Comparison of ENCODE assay signal across 8 cellular contexts in genomic region chr1:67850611-67851075, GRCh38. TPM values are rescaled to one million over a fixed set of nuclear protein-coding genes. Genes with fewer than 3 reads are reported as not detected.
DNase-seq lines count a peak whose midpoint lies in the region; ATAC-seq and TF ChIP-seq lines count a peak whose summit lies in the region.
"Had no signal": no experiment of that assay in that cellular context is flagged by ENCODE, and none has a peak within 500 bp of the region (broad histone marks: within the 10 kb centered on the region; RNA-seq: fewer than 3 reads in every experiment).

No MANE protein-coding gene starts in this region.

- H3K4me3 Mint-ChIP-seq in CD8-positive, alpha-beta memory T cell = no peak overlapping the region
- H3K4me3 Mint-ChIP-seq: activated naive CD4-positive, alpha-beta T cell treated with anti-CD3 and anti-CD28 coated beads, Interleukin-2, amount 50 U/mL, for 24 hours had no signal

- H3K27me3 ChIP-seq in Panc1 (ENCODE audit: control insufficient read depth, insufficient read depth, low read length) (0 out of 2 replicates have a peak, but pooled peaks cover 2% of the 10 kb centered on the region), skeletal muscle satellite cell (ENCODE audit: control insufficient read depth, insufficient read depth, low read length) (no peaks in the 10 kb centered on the region)
- H3K27me3 ChIP-seq in CD8-positive, alpha-beta memory T cell (ENCODE audit: insufficient read depth, low read length, poor library complexity, severe bottlenecking) = no peaks in the 10 kb centered on the region

- CTCF ChIA-PET in Panc1 (lab: Charles Lee) = interaction anchor here (1.2 kb wide), 1 partner anchor 84 kb away, joined by 9 read pairs; no protein-coding TSS in a partner anchor
- CTCF ChIA-PET in CD8-positive, alpha-beta memory T cell (lab: Charles Lee) = no interaction called here

- H3K9me3 ChIP-seq in Panc1 (ENCODE audit: control insufficient read depth, insufficient read depth, low read depth, low read length) (no peaks in the 10 kb centered on the region), skeletal muscle satellite cell (replicated peaks; ENCODE audit: low read length) (no peaks in the 10 kb centered on the region)
- no peaks in the 10 kb centered on the region for H3K9me3 ChIP-seq in CD8-positive, alpha-beta memory T cell (ENCODE audit: low read length)

- no peak overlapping the region for H3K4me3 ChIP-seq in Panc1 (ENCODE audit: low read depth in 2 of 2, low read length in 2 of 2)
- no peak overlapping the region for H3K4me3 ChIP-seq in foreskin fibroblast (ENCODE audit: low read depth in 1 of 2, low read length in 2 of 2)
- H3K4me3 ChIP-seq in skeletal muscle satellite cell (ENCODE audit: low read length) = no peak overlapping the region
- no peak overlapping the region for H3K4me3 ChIP-seq in CD8-positive, alpha-beta memory T cell (ENCODE audit: low read length)

- H3K36me3 ChIP-seq in Panc1 (ENCODE audit: control insufficient read depth, insufficient read depth, low read length) (no peaks in the 10 kb centered on the region), skeletal muscle satellite cell (ENCODE audit: insufficient read depth, low read length) (no peaks in the 10 kb centered on the region)
- H3K36me3 ChIP-seq in CD8-positive, alpha-beta memory T cell (ENCODE audit: insufficient read depth, low read length) = no peaks in the 10 kb centered on the region

- in situ Hi-C loops in Panc1 (cut with HindIII; ENCODE audit: low pct_unique_long_range_greater_than_20kb, low sequenced_read_pairs) = no loop called here

- H3K27me3 Mint-ChIP-seq in CD8-positive, alpha-beta memory T cell = peaks cover 6 to 25% of the 10 kb centered on the region in 2 donors

- BruUV-seq in Panc1 (replicated peaks; lab: Mats Ljungman, UMichigan) = no TSS peak

- TF ChIP-seq CTCF in Panc1 (IDR thresholded peaks at IDR 0.05) (no peak), foreskin fibroblast (IDR thresholded peaks at IDR 0.05; ENCODE audit: low read depth, low read length) (no peak)

- ATAC-seq in HG02610 (IDR thresholded peaks at IDR 0.05; ENCODE audit: unreplicated experiment) (peak; percentile 16), Panc1 (peak; percentile 88), GM18868 (IDR thresholded peaks at IDR 0.05; ENCODE audit: unreplicated experiment) (no peak)

- H3K9me3 Mint-ChIP-seq in CD8-positive, alpha-beta memory T cell = peaks cover 0 to 2% (median 0%) of the 10 kb centered on the region in 5 donors
- H3K9me3 Mint-ChIP-seq: activated naive CD4-positive, alpha-beta T cell treated with anti-CD3 and anti-CD28 coated beads, Interleukin-2, amount 50 U/mL, for 24 hours had no signal

- H3K4me1 Mint-ChIP-seq in CD8-positive, alpha-beta memory T cell = no peaks in the 10 kb centered on the region
- H3K4me1 Mint-ChIP-seq: activated naive CD4-positive, alpha-beta T cell treated with anti-CD3 and anti-CD28 coated beads, Interleukin-2, amount 50 U/mL, for 24 hours had no signal

- H3K27ac Mint-ChIP-seq in CD8-positive, alpha-beta memory T cell = no peak overlapping the region
- H3K27ac Mint-ChIP-seq: activated naive CD4-positive, alpha-beta T cell treated with anti-CD3 and anti-CD28 coated beads, Interleukin-2, amount 50 U/mL, for 24 hours had no signal

- H3K9ac ChIP-seq in skeletal muscle satellite cell (ENCODE audit: low read depth, low read length) = no peak overlapping the region

- peaks cover 8% of the 10 kb centered on the region; the same call in 1 of the 2 replicates for H3K4me1 ChIP-seq in Panc1 (ENCODE audit: control insufficient read depth, insufficient read depth, low read length)
- peaks cover 13% of the 10 kb centered on the region for H3K4me1 ChIP-seq in skeletal muscle satellite cell (ENCODE audit: control insufficient read depth, insufficient read depth, low read length)
- no peaks in the 10 kb centered on the region for H3K4me1 ChIP-seq in CD8-positive, alpha-beta memory T cell (ENCODE audit: insufficient read depth, low read length)

- H3K36me3 Mint-ChIP-seq in CD8-positive, alpha-beta memory T cell = no peaks in the 10 kb centered on the region
- H3K36me3 Mint-ChIP-seq: activated naive CD4-positive, alpha-beta T cell treated with anti-CD3 and anti-CD28 coated beads, Interleukin-2, amount 50 U/mL, for 24 hours had no signal

- H3K27ac ChIP-seq in Panc1 (ENCODE audit: low read length) = no peak overlapping the region
- no peak overlapping the region for H3K27ac ChIP-seq in CD8-positive, alpha-beta memory T cell (ENCODE audit: low read depth, low read length)

- intact Hi-C loops in Panc1 (cut with micrococcal nuclease; ENCODE audit: unreplicated experiment) = loop anchor here (1.0 to 5.0 kb wide), 3 partner anchors 83 to 497 kb away; no protein-coding TSS in a partner anchor

- DNase-seq in Panc1 (ENCODE audit: low read depth, low spot score) (peak; percentile 64), foreskin fibroblast (peak; percentile 89 to 94), NCI-H128 (lab: John Stamatoyannopoulos, UW; ENCODE audit: unreplicated experiment) (no peak)
- DNase-seq in CD8-positive, alpha-beta memory T cell = no peak

- peak overlapping the region; percentile 33 for H3K4me2 ChIP-seq in skeletal muscle satellite cell (ENCODE audit: low read length)

- POLR2A ChIA-PET in Panc1 (lab: Charles Lee) = no interaction called here
- POLR2A ChIA-PET in CD8-positive, alpha-beta memory T cell (lab: Charles Lee) = no interaction called here

RNA-seq across cellular contexts. Expression of gene GNG12, which starts 17.4 kb away (rescaled TPM):
- 70.0 TPM for total RNA-seq in Panc1 (2021; ENCODE audit: unreplicated experiment)
- 25.1 TPM for polyA plus RNA-seq in Panc1 (2012; ENCODE audit: insufficient read length)
- total RNA-seq in skeletal muscle satellite cell (2012; rRNA removed) = 158 and 208 TPM in 2 replicates
- under 1 TPM; 0.71 to 0.77 TPM for total RNA-seq in CD8-positive, alpha-beta memory T cell
- polyA plus RNA-seq in CD8-positive, alpha-beta memory T cell = not detected

Comparison
In these comparisons a context has a peak if more than half of its experiments do, and no peak if none do; other contexts are left out.
1. DNase-seq: peak in Panc1 (single experiment) and foreskin fibroblast (2 of 2); none in NCI-H128 (single experiment) and CD8-positive, alpha-beta memory T cell (0 of 5).
2. RNA of gene GNG12, which starts 17.4 kb away (total RNA-seq): 70.0 TPM in Panc1 (single experiment); 0.71 to 0.77 TPM in CD8-positive, alpha-beta memory T cell; every median in the first group is over 10 times any median in the second.